Comparison of ENCODE assay signal across 14 cellular contexts in genomic region chr2:214737188-214737587, GRCh38.
DNase-seq lines count a peak whose midpoint lies in the region; ATAC-seq and TF ChIP-seq lines count a peak whose summit lies in the region.
"Had no signal": no experiment of that assay in that cellular context is flagged by ENCODE, and none has a peak within 500 bp of the region (broad histone marks: within the 10 kb centered on the region; RNA-seq: fewer than 3 reads in every experiment).

No MANE protein-coding gene starts in this region.

- no peaks in the 10 kb centered on the region for H3K27me3 ChIP-seq in hepatocyte
- H3K27me3 ChIP-seq: brain microvascular endothelial cell, right atrium auricular region had no signal

- no peaks in the 10 kb centered on the region for H3K4me1 ChIP-seq in hepatocyte (ENCODE audit: insufficient read depth)
- H3K4me1 ChIP-seq: right atrium auricular region had no signal

- DNase-seq in GM10266 (ENCODE audit: extremely low spot score) = peak; percentile 35
- DNase-seq in hepatocyte (ENCODE audit: low spot score) = no peak
- DNase-seq in activated naive CD4-positive, alpha-beta T cell (lab: John Stamatoyannopoulos, UW) = no peak
- DNase-seq in DMS53 (lab: John Stamatoyannopoulos, UW) = no peak
- no peak for DNase-seq in retina
- DNase-seq: brain microvascular endothelial cell, C1 segment of cervical spinal cord, IMR-90, SHP77 had no signal

- H3K9me2 ChIP-seq in hepatocyte (replicated peaks; ENCODE audit: insufficient read depth) = no peaks in the 10 kb centered on the region

- no peak overlapping the region for H3K27ac ChIP-seq in hepatocyte
- H3K27ac ChIP-seq: brain microvascular endothelial cell, right atrium auricular region had no signal

- no peaks in the 10 kb centered on the region for H3K79me2 ChIP-seq in hepatocyte

- no peaks in the 10 kb centered on the region for H3K36me3 ChIP-seq in hepatocyte (replicated peaks; ENCODE audit: insufficient read depth, low read depth)
- H3K36me3 ChIP-seq: brain microvascular endothelial cell, right atrium auricular region had no signal

- 83% methylated on average over 3 of the region's 3 CpGs for WGBS in hepatocyte (ENCODE audit: low lambda C conversion rate, missing lambda C conversion rate)

- H4K20me1 ChIP-seq in hepatocyte (ENCODE audit: insufficient read depth, poor library complexity, severe bottlenecking) = no peaks in the 10 kb centered on the region

- TF ChIP-seq CTCF in GM10266 (IDR thresholded peaks at IDR 0.05; ENCODE audit: control insufficient read depth, insufficient read depth, low read depth, missing control alignments) (no peak), hepatocyte (IDR thresholded peaks at IDR 0.05; ENCODE audit: poor library complexity) (no peak)

- ATAC-seq in GM19025 (IDR thresholded peaks at IDR 0.05; ENCODE audit: low read depth, unreplicated experiment) (peak; percentile 94), HG02610 (IDR thresholded peaks at IDR 0.05; ENCODE audit: unreplicated experiment) (peak; percentile 97), HG03439 (IDR thresholded peaks at IDR 0.05; ENCODE audit: unreplicated experiment) (peak; percentile 98)

- no peaks in the 10 kb centered on the region for H3K9me3 ChIP-seq in hepatocyte (ENCODE audit: low read depth)
- H3K9me3 ChIP-seq: right atrium auricular region had no signal

- H3K4me3 ChIP-seq in hepatocyte = no peak overlapping the region
- H3K4me3 ChIP-seq: lung, right atrium auricular region had no signal

- no peak overlapping the region for H2AFZ ChIP-seq in hepatocyte

- no peak overlapping the region for H3K4me2 ChIP-seq in hepatocyte
